8 cellular contexts compared by ENCODE assay signal in the genomic region with DNA sequence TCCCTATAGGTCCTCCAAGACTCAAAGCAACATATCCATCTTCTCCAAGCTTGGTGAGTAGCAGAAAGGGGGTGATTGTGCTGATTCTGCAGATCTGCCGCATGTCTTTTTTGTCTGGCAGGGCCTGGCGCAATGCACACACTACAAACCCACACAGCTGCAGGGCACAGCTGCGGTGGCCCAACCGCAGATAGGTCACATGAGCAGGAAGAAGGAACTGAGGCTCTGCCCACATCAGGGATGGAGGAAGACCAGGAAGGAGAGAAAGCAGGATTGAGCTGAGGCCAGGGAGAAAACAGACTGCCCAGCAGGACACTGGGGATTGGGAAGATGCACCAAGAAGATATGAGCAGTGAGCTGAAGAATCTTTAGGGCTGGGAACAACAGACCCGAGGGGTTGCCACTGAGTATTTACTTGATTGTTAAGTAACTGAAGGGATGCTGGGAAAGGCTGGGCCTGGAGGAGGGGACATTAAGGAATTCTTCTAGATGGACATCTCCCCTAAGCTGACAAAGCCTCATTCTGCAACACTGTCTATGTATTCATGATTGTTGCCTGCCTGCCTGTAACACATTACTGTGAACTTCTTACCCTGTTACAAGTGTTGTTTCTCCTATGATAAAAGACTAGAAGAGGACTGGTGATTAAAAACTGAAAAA.
DNase-seq lines count a peak whose midpoint lies in the region; ATAC-seq and TF ChIP-seq lines count a peak whose summit lies in the region.

No MANE protein-coding gene starts in this region.

- H3K9ac ChIP-seq in BLaER1 treated with 17β-estradiol and CSF1 and Interleukin-3, amounts not matched to agents 10 nM and 100 nM, result peak overlapping the region; percentile 17 to 77 (median 63); a peak in 21 of 22 replicates
- H3K9ac ChIP-seq in MM.1S (ENCODE audit: low read length), result peak overlapping the region; percentile 17; the same call in 1 of the 2 replicates
- no peak overlapping the region for H3K9ac ChIP-seq in muscle layer of colon (ENCODE audit: low read length)

- H3K9me2 ChIP-seq in MM.1S (replicated peaks; ENCODE audit: insufficient read depth, low read length), result no peaks in the 10 kb centered on the region

- CTCF ChIA-PET in MCF 10A (lab: Yijun Ruan, JAX), result interaction anchor here (0.6 to 1.2 kb wide), 2 partner anchors 34 to 216 kb away, joined by 3 to 6 read pairs; no protein-coding TSS in a partner anchor

- DNase-seq in MM.1S (peak; percentile 90), MCF 10A (ENCODE audit: unreplicated experiment) (peak; percentile 73), NCI-H69 (lab: John Stamatoyannopoulos, UW) (no peak), NCI-H146 (lab: John Stamatoyannopoulos, UW) (no peak), NCI-H1092 treated with DMSO at 0.1 percent for 48 hours (lab: John Stamatoyannopoulos, UW) (no peak)

- peaks cover 46 to 88% (median 56%) of the 10 kb centered on the region in 10 experiments for H3K4me1 ChIP-seq in BLaER1 treated with 17β-estradiol and CSF1 and Interleukin-3, amounts not matched to agents 10 nM and 100 nM
- H3K4me1 ChIP-seq in MM.1S (ENCODE audit: low read length) (peaks cover 24% of the 10 kb centered on the region), muscle layer of colon (ENCODE audit: insufficient read depth, low read length) (peaks cover 47% of the 10 kb centered on the region)

- peak overlapping the region; percentile 49 for H3K4me3 Mint-ChIP-seq in MCF 10A (ENCODE audit: unreplicated experiment)

- H3K36me3 ChIP-seq in BLaER1 treated with 17β-estradiol and CSF1 and Interleukin-3, amounts not matched to agents 10 nM and 100 nM, result peaks cover 0 to 14% (median 0%) of the 10 kb centered on the region in 11 experiments; a peak in 6 of 22 replicates
- H3K36me3 ChIP-seq in MM.1S (replicated peaks; ENCODE audit: insufficient read depth, low read length) (no peaks in the 10 kb centered on the region), muscle layer of colon (ENCODE audit: insufficient read depth, low read length) (no peaks in the 10 kb centered on the region)

- intact Hi-C loops in MCF 10A (cut with micrococcal nuclease), result no loop called here

- no peaks in the 10 kb centered on the region for H3K9me3 Mint-ChIP-seq in MCF 10A (ENCODE audit: unreplicated experiment)

- TF ChIP-seq CTCF in MM.1S (IDR thresholded peaks at IDR 0.05; ENCODE audit: low read length) (no peak), MCF 10A (IDR thresholded peaks at IDR 0.05; ENCODE audit: unreplicated experiment) (no peak)

- peaks cover 10% of the 10 kb centered on the region; the same call in 1 of the 2 replicates for H3F3A ChIP-seq in MM.1S (ENCODE audit: insufficient read depth, low read length)

- peak overlapping the region; percentile 84 to 95 (median 92) for H3K4me2 ChIP-seq in BLaER1 treated with 17β-estradiol and CSF1 and Interleukin-3, amounts not matched to agents 10 nM and 100 nM
- peak overlapping the region; percentile 50 for H3K4me2 ChIP-seq in MM.1S (ENCODE audit: low read depth, low read length)

- no peaks in the 10 kb centered on the region for H3K79me2 ChIP-seq in MM.1S (ENCODE audit: low read length)

- H4K20me1 ChIP-seq in BLaER1 treated with 17β-estradiol and CSF1 and Interleukin-3, amounts not matched to agents 10 nM and 100 nM, result peaks cover 0 to 17% (median 9%) of the 10 kb centered on the region in 11 experiments; a peak in 9 of 22 replicates
- H4K20me1 ChIP-seq in MM.1S (ENCODE audit: insufficient read depth, low read length), result no peaks in the 10 kb centered on the region

- peaks cover 6% of the 10 kb centered on the region for H3K36me3 Mint-ChIP-seq in MCF 10A (ENCODE audit: insufficient read depth, unreplicated experiment)

- ATAC-seq in GM19455 (IDR thresholded peaks at IDR 0.05; ENCODE audit: unreplicated experiment), result no peak

- H3K27me3 ChIP-seq in BLaER1 treated with 17β-estradiol and CSF1 and Interleukin-3, amounts not matched to agents 10 nM and 100 nM, result peaks cover 0 to 33% (median 6%) of the 10 kb centered on the region in 11 experiments; a peak in 9 of 22 replicates
- no peaks in the 10 kb centered on the region for H3K27me3 ChIP-seq in MM.1S (replicated peaks; ENCODE audit: insufficient read depth, low read length)
- H3K27me3 ChIP-seq in muscle layer of colon (ENCODE audit: control insufficient read depth in 1 of 2, insufficient read depth in 2 of 2, low read length in 2 of 2), result no peaks in the 10 kb centered on the region

- H3K27me3 Mint-ChIP-seq in MCF 10A (ENCODE audit: insufficient read depth, unreplicated experiment), result no peaks in the 10 kb centered on the region

- POLR2A ChIA-PET in MCF 10A (lab: Yijun Ruan, JAX), result interaction anchor here (1.0 to 1.9 kb wide), 4 partner anchors 8 to 113 kb away, joined by 3 to 7 read pairs (median 4); no protein-coding TSS in a partner anchor

- H3K27ac ChIP-seq in BLaER1 treated with 17β-estradiol and CSF1 and Interleukin-3, amounts not matched to agents 10 nM and 100 nM, result peak overlapping the region; percentile 66 to 88 (median 80); a peak in 21 of 22 replicates
- H3K27ac ChIP-seq in MM.1S (ENCODE audit: low read length) (peak overlapping the region; percentile 62), muscle layer of colon (ENCODE audit: low read depth, low read length) (peak overlapping the region; percentile 42)

- H3K9me3 ChIP-seq in BLaER1 treated with 17β-estradiol and CSF1 and Interleukin-3, amounts not matched to agents 10 nM and 100 nM (replicated peaks in 1 of 11), result no peaks in the 10 kb centered on the region
- H3K9me3 ChIP-seq in MM.1S (replicated peaks; ENCODE audit: insufficient read depth, low read length) (no peaks in the 10 kb centered on the region), muscle layer of colon (ENCODE audit: low read length) (no peaks in the 10 kb centered on the region)

- BruUV-seq in MCF 10A (replicated peaks; lab: Mats Ljungman, UMichigan), result no TSS peak

- H3K4me1 Mint-ChIP-seq in MCF 10A (ENCODE audit: insufficient read depth, unreplicated experiment), result peaks cover 12% of the 10 kb centered on the region

- H2AFZ ChIP-seq in MM.1S (ENCODE audit: low read length), result peak overlapping the region; percentile 51

- H3K4me3 ChIP-seq in BLaER1 treated with 17β-estradiol and CSF1 and Interleukin-3, amounts not matched to agents 10 nM and 100 nM, result peak overlapping the region in 9 of 10 experiments; percentile 35 to 56 (median 43); a peak in 17 of 20 replicates
- H3K4me3 ChIP-seq in MM.1S (ENCODE audit: low read length), result peak overlapping the region; percentile 8; the same call in 1 of the 2 replicates
- no peak overlapping the region for H3K4me3 ChIP-seq in muscle layer of colon (ENCODE audit: low read depth in 1 of 2, low read length in 2 of 2)

- peak overlapping the region; percentile 7 for H3K27ac Mint-ChIP-seq in MCF 10A (ENCODE audit: low read depth, unreplicated experiment)

Comparison
In these comparisons a context has a peak if more than half of its experiments do, and no peak if none do; other contexts are left out.
1. H3K4me3 ChIP-seq: peak in BLaER1 treated with 17β-estradiol and CSF1 and Interleukin-3, amounts not matched to agents 10 nM and 100 nM (9 of 10) and MM.1S (single experiment); none in muscle layer of colon (0 of 2).
2. DNase-seq: peak in MM.1S (single experiment) and MCF 10A (single experiment); none in NCI-H69 (single experiment), NCI-H146 (single experiment) and NCI-H1092 treated with DMSO at 0.1 percent for 48 hours (single experiment).
3. Peak in every context shown above with its lines, with median percentiles within 50 percentile points of each other: H3K27ac ChIP-seq.